In the genomic region with DNA sequence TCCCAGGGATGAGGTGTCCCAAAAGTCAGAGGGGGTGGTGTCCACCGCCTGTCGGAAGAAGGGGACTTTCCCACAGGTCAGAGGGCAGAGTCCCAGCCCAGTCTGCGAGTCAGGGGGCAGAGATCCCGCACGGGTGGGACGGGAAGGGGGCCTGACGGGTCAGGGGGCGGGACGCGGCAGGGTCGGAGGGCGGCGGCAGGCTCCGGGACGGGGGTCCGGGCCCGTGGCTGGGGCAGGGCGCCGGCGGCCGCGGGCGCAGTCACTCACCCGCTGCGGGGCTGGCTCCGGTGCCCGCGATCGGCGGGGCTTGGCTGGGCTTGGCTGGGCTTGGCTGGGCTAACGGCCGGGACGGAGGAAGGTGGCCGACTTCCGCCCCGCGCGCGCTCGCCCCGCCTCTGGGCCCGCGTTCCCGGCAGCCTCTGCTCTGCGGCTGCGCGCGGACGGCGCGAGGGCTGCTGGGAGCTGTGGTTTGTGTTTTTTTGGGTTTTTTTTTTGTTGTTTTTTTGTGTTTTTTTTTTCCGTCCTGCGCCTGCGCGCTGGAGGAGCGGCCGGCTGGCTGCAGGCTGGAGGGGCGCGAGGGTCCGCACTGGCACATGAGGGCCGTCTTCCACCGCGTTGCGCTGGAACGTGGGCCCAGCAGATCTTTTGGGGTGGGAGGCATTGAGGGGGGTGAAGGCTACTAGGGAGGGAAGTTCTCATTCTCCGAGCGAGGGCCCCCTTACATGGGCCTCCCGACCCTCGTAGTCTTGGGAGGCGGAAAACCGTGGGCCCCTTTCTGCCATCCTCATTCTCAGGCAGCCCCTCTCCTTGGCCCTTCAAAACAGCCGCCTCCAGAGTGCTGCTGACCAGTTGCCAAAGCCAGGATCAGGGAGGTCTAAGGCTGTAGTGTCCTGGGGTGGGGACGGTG, we compare ENCODE assay signal across 1 cellular context.
TF ChIP-seq lines count a peak whose summit lies in the region.

CANT1 (minus strand) TSS at position 368 of the 907 bp plus-strand sequence. CDS start 12,142 bp downstream, outside the sequence.

TF ChIP-seq in GM12878, 131 proteins besides CTCF, POLR2A, EP300 and RAD21 (continued from another document and continues in another):
- TF ChIP-seq, protein P1, sequence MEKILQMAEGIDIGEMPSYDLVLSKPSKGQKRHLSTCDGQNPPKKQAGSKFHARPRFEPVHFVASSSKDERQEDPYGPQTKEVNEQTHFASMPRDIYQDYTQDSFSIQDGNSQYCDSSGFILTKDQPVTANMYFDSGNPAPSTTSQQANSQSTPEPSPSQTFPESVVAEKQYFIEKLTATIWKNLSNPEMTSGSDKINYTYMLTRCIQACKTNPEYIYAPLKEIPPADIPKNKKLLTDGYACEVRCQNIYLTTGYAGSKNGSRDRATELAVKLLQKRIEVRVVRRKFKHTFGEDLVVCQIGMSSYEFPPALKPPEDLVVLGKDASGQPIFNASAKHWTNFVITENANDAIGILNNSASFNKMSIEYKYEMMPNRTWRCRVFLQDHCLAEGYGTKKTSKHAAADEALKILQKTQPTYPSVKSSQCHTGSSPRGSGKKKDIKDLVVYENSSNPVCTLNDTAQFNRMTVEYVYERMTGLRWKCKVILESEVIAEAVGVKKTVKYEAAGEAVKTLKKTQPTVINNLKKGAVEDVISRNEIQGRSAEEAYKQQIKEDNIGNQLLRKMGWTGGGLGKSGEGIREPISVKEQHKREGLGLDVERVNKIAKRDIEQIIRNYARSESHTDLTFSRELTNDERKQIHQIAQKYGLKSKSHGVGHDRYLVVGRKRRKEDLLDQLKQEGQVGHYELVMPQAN (conservative IDR thresholded peaks at IDR 0.05): peak; percentile 79
- TF ChIP-seq EZH2 (IDR thresholded peaks at IDR 0.05; ENCODE audit: borderline replicate concordance, control insufficient read depth, low read depth, low read length) (no peak), SUPT20H (IDR thresholded peaks at IDR 0.05; ENCODE audit: borderline replicate concordance, control insufficient read depth, low read depth, low read length) (no peak), CHD4 (IDR thresholded peaks at IDR 0.05) (no peak), PKNOX1 (IDR thresholded peaks at IDR 0.05) (no peak), ZNF384 (IDR thresholded peaks at IDR 0.05; ENCODE audit: borderline replicate concordance, low read depth, low read length) (peak; percentile 99), ZBTB4 (CRISPR knock-in tag; IDR thresholded peaks at IDR 0.05) (no peak), RCOR1 (conservative IDR thresholded peaks at IDR 0.05; ENCODE audit: low read depth, low read length) (no peak), NRF1 (conservative IDR thresholded peaks at IDR 0.05; ENCODE audit: low read depth, low read length) (peak; percentile 85), TCF12 (IDR thresholded peaks at IDR 0.05; ENCODE audit: low read depth, low read length) (no peak), ESRRA (IDR thresholded peaks at IDR 0.05; ENCODE audit: low read length) (no peak), SRF (IDR thresholded peaks at IDR 0.05; ENCODE audit: low read depth in 2 of 2, low read length in 2 of 2) (no peak), STAT1 (conservative IDR thresholded peaks at IDR 0.05) (peak; percentile 30; the same call in 1 of the 2 replicates), GATAD2B (conservative IDR thresholded peaks at IDR 0.05; ENCODE audit: low read depth) (peak; percentile 88), SP1 (IDR thresholded peaks at IDR 0.05; ENCODE audit: low read depth, low read length) (peak; percentile 21), SIN3A (IDR thresholded peaks at IDR 0.05; ENCODE audit: low read depth, low read length) (no peak), NR2C1 (IDR thresholded peaks at IDR 0.05) (peak; percentile 88), BACH1 (IDR thresholded peaks at IDR 0.05; ENCODE audit: borderline replicate concordance) (peak; percentile 60; the same call in 1 of the 2 replicates), POU2F2 (IDR thresholded peaks at IDR 0.05; ENCODE audit: borderline replicate concordance, low read depth, low read length) (no peak), WRNIP1 (IDR thresholded peaks at IDR 0.05; ENCODE audit: borderline replicate concordance, low read depth, low read length) (no peak), IKZF2 (IDR thresholded peaks at IDR 0.05) (no peak), IRF4 (IDR thresholded peaks at IDR 0.05; ENCODE audit: low read depth, low read length) (no peak), ZBTB11 (CRISPR knock-in tag; IDR thresholded peaks at IDR 0.05) (no peak), MTA2 (IDR thresholded peaks at IDR 0.05; ENCODE audit: low read depth) (no peak; the same call in 1 of the 2 replicates), ASH2L (IDR thresholded peaks at IDR 0.05; ENCODE audit: borderline replicate concordance, low read depth) (no peak), STAT3 (IDR thresholded peaks at IDR 0.05; ENCODE audit: low read depth, low read length) (no peak), POLR2AphosphoS5 (IDR thresholded peaks at IDR 0.05; ENCODE audit: low read length) (peak; percentile 59; the same call in 1 of the 2 replicates), ZNF274 (IDR thresholded peaks at IDR 0.05; ENCODE audit: insufficient read depth, insufficient read length) (no peak), NFXL1 (IDR thresholded peaks at IDR 0.05; ENCODE audit: borderline replicate concordance) (no peak), BCL11A (IDR thresholded peaks at IDR 0.05; ENCODE audit: low read depth, low read length) (no peak), CEBPB (IDR thresholded peaks at IDR 0.05; ENCODE audit: borderline replicate concordance in 1 of 2, low read depth in 2 of 2, low read length in 2 of 2) (no peak)
- TF ChIP-seq, protein P2, sequence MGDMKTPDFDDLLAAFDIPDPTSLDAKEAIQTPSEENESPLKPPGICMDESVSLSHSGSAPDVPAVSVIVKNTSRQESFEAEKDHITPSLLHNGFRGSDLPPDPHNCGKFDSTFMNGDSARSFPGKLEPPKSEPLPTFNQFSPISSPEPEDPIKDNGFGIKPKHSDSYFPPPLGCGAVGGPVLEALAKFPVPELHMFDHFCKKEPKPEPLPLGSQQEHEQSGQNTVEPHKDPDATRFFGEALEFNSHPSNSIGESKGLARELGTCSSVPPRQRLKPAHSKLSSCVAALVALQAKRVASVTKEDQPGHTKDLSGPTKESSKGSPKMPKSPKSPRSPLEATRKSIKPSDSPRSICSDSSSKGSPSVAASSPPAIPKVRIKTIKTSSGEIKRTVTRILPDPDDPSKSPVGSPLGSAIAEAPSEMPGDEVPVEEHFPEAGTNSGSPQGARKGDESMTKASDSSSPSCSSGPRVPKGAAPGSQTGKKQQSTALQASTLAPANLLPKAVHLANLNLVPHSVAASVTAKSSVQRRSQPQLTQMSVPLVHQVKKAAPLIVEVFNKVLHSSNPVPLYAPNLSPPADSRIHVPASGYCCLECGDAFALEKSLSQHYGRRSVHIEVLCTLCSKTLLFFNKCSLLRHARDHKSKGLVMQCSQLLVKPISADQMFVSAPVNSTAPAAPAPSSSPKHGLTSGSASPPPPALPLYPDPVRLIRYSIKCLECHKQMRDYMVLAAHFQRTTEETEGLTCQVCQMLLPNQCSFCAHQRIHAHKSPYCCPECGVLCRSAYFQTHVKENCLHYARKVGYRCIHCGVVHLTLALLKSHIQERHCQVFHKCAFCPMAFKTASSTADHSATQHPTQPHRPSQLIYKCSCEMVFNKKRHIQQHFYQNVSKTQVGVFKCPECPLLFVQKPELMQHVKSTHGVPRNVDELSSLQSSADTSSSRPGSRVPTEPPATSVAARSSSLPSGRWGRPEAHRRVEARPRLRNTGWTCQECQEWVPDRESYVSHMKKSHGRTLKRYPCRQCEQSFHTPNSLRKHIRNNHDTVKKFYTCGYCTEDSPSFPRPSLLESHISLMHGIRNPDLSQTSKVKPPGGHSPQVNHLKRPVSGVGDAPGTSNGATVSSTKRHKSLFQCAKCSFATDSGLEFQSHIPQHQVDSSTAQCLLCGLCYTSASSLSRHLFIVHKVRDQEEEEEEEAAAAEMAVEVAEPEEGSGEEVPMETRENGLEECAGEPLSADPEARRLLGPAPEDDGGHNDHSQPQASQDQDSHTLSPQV (IDR thresholded peaks at IDR 0.05): no peak
- TF ChIP-seq, protein P3, sequence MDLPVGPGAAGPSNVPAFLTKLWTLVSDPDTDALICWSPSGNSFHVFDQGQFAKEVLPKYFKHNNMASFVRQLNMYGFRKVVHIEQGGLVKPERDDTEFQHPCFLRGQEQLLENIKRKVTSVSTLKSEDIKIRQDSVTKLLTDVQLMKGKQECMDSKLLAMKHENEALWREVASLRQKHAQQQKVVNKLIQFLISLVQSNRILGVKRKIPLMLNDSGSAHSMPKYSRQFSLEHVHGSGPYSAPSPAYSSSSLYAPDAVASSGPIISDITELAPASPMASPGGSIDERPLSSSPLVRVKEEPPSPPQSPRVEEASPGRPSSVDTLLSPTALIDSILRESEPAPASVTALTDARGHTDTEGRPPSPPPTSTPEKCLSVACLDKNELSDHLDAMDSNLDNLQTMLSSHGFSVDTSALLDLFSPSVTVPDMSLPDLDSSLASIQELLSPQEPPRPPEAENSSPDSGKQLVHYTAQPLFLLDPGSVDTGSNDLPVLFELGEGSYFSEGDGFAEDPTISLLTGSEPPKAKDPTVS (IDR thresholded peaks at IDR 0.05; ENCODE audit: low read depth, low read length): no peak
- TF ChIP-seq, protein P4, sequence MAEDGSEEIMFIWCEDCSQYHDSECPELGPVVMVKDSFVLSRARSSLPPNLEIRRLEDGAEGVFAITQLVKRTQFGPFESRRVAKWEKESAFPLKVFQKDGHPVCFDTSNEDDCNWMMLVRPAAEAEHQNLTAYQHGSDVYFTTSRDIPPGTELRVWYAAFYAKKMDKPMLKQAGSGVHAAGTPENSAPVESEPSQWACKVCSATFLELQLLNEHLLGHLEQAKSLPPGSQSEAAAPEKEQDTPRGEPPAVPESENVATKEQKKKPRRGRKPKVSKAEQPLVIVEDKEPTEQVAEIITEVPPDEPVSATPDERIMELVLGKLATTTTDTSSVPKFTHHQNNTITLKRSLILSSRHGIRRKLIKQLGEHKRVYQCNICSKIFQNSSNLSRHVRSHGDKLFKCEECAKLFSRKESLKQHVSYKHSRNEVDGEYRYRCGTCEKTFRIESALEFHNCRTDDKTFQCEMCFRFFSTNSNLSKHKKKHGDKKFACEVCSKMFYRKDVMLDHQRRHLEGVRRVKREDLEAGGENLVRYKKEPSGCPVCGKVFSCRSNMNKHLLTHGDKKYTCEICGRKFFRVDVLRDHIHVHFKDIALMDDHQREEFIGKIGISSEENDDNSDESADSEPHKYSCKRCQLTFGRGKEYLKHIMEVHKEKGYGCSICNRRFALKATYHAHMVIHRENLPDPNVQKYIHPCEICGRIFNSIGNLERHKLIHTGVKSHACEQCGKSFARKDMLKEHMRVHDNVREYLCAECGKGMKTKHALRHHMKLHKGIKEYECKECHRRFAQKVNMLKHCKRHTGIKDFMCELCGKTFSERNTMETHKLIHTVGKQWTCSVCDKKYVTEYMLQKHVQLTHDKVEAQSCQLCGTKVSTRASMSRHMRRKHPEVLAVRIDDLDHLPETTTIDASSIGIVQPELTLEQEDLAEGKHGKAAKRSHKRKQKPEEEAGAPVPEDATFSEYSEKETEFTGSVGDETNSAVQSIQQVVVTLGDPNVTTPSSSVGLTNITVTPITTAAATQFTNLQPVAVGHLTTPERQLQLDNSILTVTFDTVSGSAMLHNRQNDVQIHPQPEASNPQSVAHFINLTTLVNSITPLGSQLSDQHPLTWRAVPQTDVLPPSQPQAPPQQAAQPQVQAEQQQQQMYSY (CRISPR knock-in tag; IDR thresholded peaks at IDR 0.05): no peak
- TF ChIP-seq, protein P5, sequence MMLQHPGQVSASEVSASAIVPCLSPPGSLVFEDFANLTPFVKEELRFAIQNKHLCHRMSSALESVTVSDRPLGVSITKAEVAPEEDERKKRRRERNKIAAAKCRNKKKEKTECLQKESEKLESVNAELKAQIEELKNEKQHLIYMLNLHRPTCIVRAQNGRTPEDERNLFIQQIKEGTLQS (IDR thresholded peaks at IDR 0.05; ENCODE audit: borderline replicate concordance, extremely low read depth, low read depth, low read length): no peak
